In genomic region chr22:50289151-50289941, GRCh38 we compare ENCODE assay signal across 1 cellular context.
TF ChIP-seq lines count a peak whose summit lies in the region.

No MANE protein-coding gene starts in this region.

TF ChIP-seq in HepG2, 621 proteins besides CTCF, POLR2A, EP300 and RAD21:
- peak; percentile 15; the same call in 1 of the 2 replicates for TF ChIP-seq RBFOX2 (IDR thresholded peaks at IDR 0.05; ENCODE audit: low read depth, low read length)
- TF ChIP-seq ZC3H13 (CRISPR knock-in tag; IDR thresholded peaks at IDR 0.05) = 0 out of 2 replicates have a peak, but pooled peaks have one; percentile 1
- TF ChIP-seq SMARCE1 (IDR thresholded peaks at IDR 0.05; ENCODE audit: borderline replicate concordance) = no peak
- no peak for TF ChIP-seq ZNF749 (CRISPR knock-in tag; IDR thresholded peaks at IDR 0.05; ENCODE audit: borderline replicate concordance)
TF ChIP-seq in HepG2: peak in this region for 2.
